ENCODE assay signal across 15 cellular contexts in genomic region chr22:48371391-48371790, GRCh38.
DNase-seq lines count a peak whose midpoint lies in the region; ATAC-seq and TF ChIP-seq lines count a peak whose summit lies in the region.
"Had no signal": no experiment of that assay in that cellular context is flagged by ENCODE, and none has a peak within 500 bp of the region (broad histone marks: within the 10 kb centered on the region; RNA-seq: fewer than 3 reads in every experiment).

No MANE protein-coding gene starts in this region.

- intact Hi-C loops in sigmoid colon (cut with DNase I) = no loop called here

- H3K36me3 ChIP-seq in sigmoid colon = no peaks in the 10 kb centered on the region
- H3K36me3 ChIP-seq: BLaER1 treated with 17β-estradiol and CSF1 and Interleukin-3, amounts not matched to agents 10 nM and 100 nM had no signal

- TF ChIP-seq CTCF in sigmoid colon (IDR thresholded peaks at IDR 0.05) (no peak), omental fat pad (IDR thresholded peaks at IDR 0.05) (no peak)

- peak; percentile 22 for DNase-seq in activated effector memory CD4-positive, alpha-beta T cell treated with anti-CD3 and anti-CD28 coated beads, Interleukin-2, amount 50 U/mL, for 16 hours
- no peak for DNase-seq in activated effector memory CD4-positive, alpha-beta T cell treated with Interleukin-2 at 50 U/mL for 16 hours
- peak; percentile 15 for DNase-seq in islet precursor cell
- DNase-seq in sigmoid colon = peak; percentile 30
- no peak for DNase-seq in SK-N-DZ (ENCODE audit: low spot score)
- no peak for DNase-seq in RPMI8226
- no peak for DNase-seq in omental fat pad (ENCODE audit: low spot score)
- DNase-seq: 8988T; ACHN; Calu3; CD4-positive, CD25-positive, alpha-beta regulatory T cell; DMS 273 treated with DMSO at 0.1 percent for 48 hours; H9 had no signal

- no peak for TF ChIP-seq EP300 in sigmoid colon (IDR thresholded peaks at IDR 0.05)

- H3K27ac ChIP-seq in sigmoid colon = no peak overlapping the region
- H3K27ac ChIP-seq: BLaER1 treated with 17β-estradiol and CSF1 and Interleukin-3, amounts not matched to agents 10 nM and 100 nM had no signal

- ATAC-seq in omental fat pad (ENCODE audit: low FRiP score) = no peak

- H3K9me3 ChIP-seq in sigmoid colon = no peaks in the 10 kb centered on the region
- H3K9me3 ChIP-seq: BLaER1 treated with 17β-estradiol and CSF1 and Interleukin-3, amounts not matched to agents 10 nM and 100 nM had no signal

- 86 to 87% methylated on average over 7 of the region's 7 CpGs for WGBS in sigmoid colon, 2 donors

- peaks cover 0 to 11% (median 9%) of the 10 kb centered on the region in 4 donors for H3K4me1 ChIP-seq in sigmoid colon
- H3K4me1 ChIP-seq: BLaER1 treated with 17β-estradiol and CSF1 and Interleukin-3, amounts not matched to agents 10 nM and 100 nM had no signal

- H3K27me3 ChIP-seq in sigmoid colon = peaks cover 0 to 3% (median 0%) of the 10 kb centered on the region in 3 donors
- H3K27me3 ChIP-seq: BLaER1 treated with 17β-estradiol and CSF1 and Interleukin-3, amounts not matched to agents 10 nM and 100 nM had no signal

- no peak for TF ChIP-seq POLR2A in sigmoid colon (IDR thresholded peaks at IDR 0.05)

- no peak overlapping the region for H3K4me3 ChIP-seq in sigmoid colon
- H3K4me3 ChIP-seq: BLaER1 treated with 17β-estradiol and CSF1 and Interleukin-3, amounts not matched to agents 10 nM and 100 nM; GM23338 had no signal

Comparison
In these comparisons a context has a peak if more than half of its experiments do, and no peak if none do; other contexts are left out.
1. DNase-seq: peak in activated effector memory CD4-positive, alpha-beta T cell treated with anti-CD3 and anti-CD28 coated beads, Interleukin-2, amount 50 U/mL, for 16 hours (single experiment), islet precursor cell (single experiment) and sigmoid colon (single experiment); none in activated effector memory CD4-positive, alpha-beta T cell treated with Interleukin-2 at 50 U/mL for 16 hours (single experiment), SK-N-DZ (single experiment), RPMI8226 (single experiment) and omental fat pad (single experiment).